ENCODE assay signal across 19 cellular contexts in genomic region chr5:59185757-59186385, GRCh38.
DNase-seq lines count a peak whose midpoint lies in the region; TF ChIP-seq lines count a peak whose summit lies in the region.
"Had no signal": no experiment of that assay in that cellular context is flagged by ENCODE, and none has a peak within 500 bp of the region (broad histone marks: within the 10 kb centered on the region; RNA-seq: fewer than 3 reads in every experiment).

No MANE protein-coding gene starts in this region.

- H3K9me3 ChIP-seq in skeletal muscle tissue (ENCODE audit: control insufficient read depth in 3 of 3, low read length in 3 of 3) (no peaks in the 10 kb centered on the region), vagina (no peaks in the 10 kb centered on the region)
- H3K9me3 ChIP-seq: Caco-2, SK-N-SH had no signal

- H3K36me3 ChIP-seq in skeletal muscle tissue (ENCODE audit: control insufficient read depth in 3 of 3, insufficient read depth in 3 of 3, low read length in 3 of 3): no peaks in the 10 kb centered on the region
- H3K36me3 ChIP-seq in vagina: no peaks in the 10 kb centered on the region

- peak overlapping the region in 1 of 3 donors; percentile 17 for H3K4me3 ChIP-seq in skeletal muscle tissue (ENCODE audit: low read length in 3 of 3)
- H3K4me3 ChIP-seq in vagina: no peak overlapping the region
- H3K4me3 ChIP-seq in coronary artery: no peak overlapping the region
- H3K4me3 ChIP-seq: GM23248 had no signal

- intact Hi-C loops in vagina (cut with DNase I): loop anchor here (5.0 kb wide), 1 partner anchor 181 kb away; no protein-coding TSS in a partner anchor

- peaks cover 14% of the 10 kb centered on the region for H3K4me1 Mint-ChIP-seq in HFFc6 (ENCODE audit: low read depth)

- H3K27ac ChIP-seq in C4-2B (no peak overlapping the region), skeletal muscle tissue (ENCODE audit: low read depth, low read length) (peak overlapping the region; percentile 89), vagina (no peak overlapping the region), coronary artery (no peak overlapping the region)
- H3K27ac ChIP-seq: GM23248 had no signal

- peaks cover 18% of the 10 kb centered on the region for H3K27me3 Mint-ChIP-seq in HFFc6 (ENCODE audit: insufficient read depth)

- H3K9me3 Mint-ChIP-seq in HFFc6: no peaks in the 10 kb centered on the region
- H3K9me3 Mint-ChIP-seq: CD4-positive, CD25-positive, alpha-beta regulatory T cell had no signal

- H3K36me3 Mint-ChIP-seq in HFFc6 (ENCODE audit: low read depth): no peaks in the 10 kb centered on the region
- H3K36me3 Mint-ChIP-seq: CD4-positive, CD25-positive, alpha-beta regulatory T cell had no signal

- peak overlapping the region in 1 of 3 donors; percentile 6 for H3K9ac ChIP-seq in skeletal muscle tissue (ENCODE audit: low read depth in 1 of 3, low read length in 3 of 3)
- H3K9ac ChIP-seq: GM23248, SK-N-SH had no signal

- TF ChIP-seq CTCF in C4-2B (conservative IDR thresholded peaks at IDR 0.05) (peak; percentile 14; the same call in 1 of the 2 replicates), HFFc6 (IDR thresholded peaks at IDR 0.05) (0 out of 2 replicates have a peak, but pooled peaks have one; percentile 11), vagina (IDR thresholded peaks at IDR 0.05) (no peak), coronary artery (IDR thresholded peaks at IDR 0.05) (no peak)

- H3K4me3 Mint-ChIP-seq in HFFc6: no peak overlapping the region
- H3K4me3 Mint-ChIP-seq: CD4-positive, CD25-positive, alpha-beta regulatory T cell had no signal

- no peaks in the 10 kb centered on the region for H3K27me3 ChIP-seq in skeletal muscle tissue (ENCODE audit: control insufficient read depth in 3 of 3, insufficient read depth in 3 of 3, low read length in 3 of 3)
- no peaks in the 10 kb centered on the region for H3K27me3 ChIP-seq in vagina

- no peak for TF ChIP-seq POLR2A in vagina (IDR thresholded peaks at IDR 0.05)

- H3K4me1 ChIP-seq in skeletal muscle tissue (ENCODE audit: control insufficient read depth in 3 of 3, insufficient read depth in 3 of 3, low read length in 3 of 3): peaks cover 22 to 29% (median 26%) of the 10 kb centered on the region in 3 donors
- no peaks in the 10 kb centered on the region for H3K4me1 ChIP-seq in vagina

- no peak for DNase-seq in HFFc6
- peak; percentile 36 for DNase-seq in iris pigment epithelial cell (ENCODE audit: low read depth)
- no peak for DNase-seq in vagina (ENCODE audit: extremely low spot score in 2 of 2)
- DNase-seq in retina: no peak
- no peak for DNase-seq in coronary artery (ENCODE audit: low spot score)
- DNase-seq: ACHN; AML-193; Caco-2; CD4-positive, CD25-positive, alpha-beta regulatory T cell; DMS153; GM23248; KG1; NCI-H1436 treated with DMSO at 0.1 percent for 48 hours; NCI-H2081; NCI-H510A; SHP77; SK-N-SH had no signal

- H3K27ac Mint-ChIP-seq in HFFc6: no peak overlapping the region
- H3K27ac Mint-ChIP-seq: CD4-positive, CD25-positive, alpha-beta regulatory T cell had no signal

Comparison
In these comparisons a context has a peak if more than half of its experiments do, and no peak if none do; other contexts are left out.
1. CTCF ChIP-seq: peak in C4-2B (single experiment) and HFFc6 (single experiment); none in vagina (0 of 3) and coronary artery (single experiment).